Comparison of ENCODE assay signal across 8 cellular contexts in genomic region chr3:187740446-187741399, GRCh38.
A peak's percentile ranks its signal among the peaks of the same experiment; 100 is the strongest.
DNase-seq lines count a peak whose midpoint lies in the region; ATAC-seq lines count a peak whose summit lies in the region.

No MANE protein-coding gene starts in this region.

- H3K27ac ChIP-seq in effector memory CD4-positive, alpha-beta T cell (ENCODE audit: insufficient read depth, low read length, poor library complexity, severe bottlenecking), result peak overlapping the region; percentile 95

- H3K36me3 ChIP-seq in effector memory CD4-positive, alpha-beta T cell (ENCODE audit: control insufficient read depth, insufficient read depth, low read length), result no peaks in the 10 kb centered on the region

- peaks cover 25% of the 10 kb centered on the region for H3K4me1 ChIP-seq in effector memory CD4-positive, alpha-beta T cell (ENCODE audit: control insufficient read depth, insufficient read depth, low read length, poor library complexity, severe bottlenecking)

- DNase-seq in NCI-H2081 (lab: John Stamatoyannopoulos, UW) (peak; percentile 48 to 62), NCI-H2081 treated with DMSO at 0.1 percent for 48 hours (lab: John Stamatoyannopoulos, UW) (no peak), NCI-H446 (lab: John Stamatoyannopoulos, UW) (peak; percentile 72 to 75), medulla oblongata (ENCODE audit: extremely low spot score) (peak; percentile 84)
- peak; percentile 91 for DNase-seq in activated CD8-positive, alpha-beta memory T cell treated with anti-CD3 and anti-CD28 coated beads for 24 hours
- peak; percentile 40 to 54 (median 45) for DNase-seq in effector memory CD4-positive, alpha-beta T cell
- peak; percentile 66 to 71 for DNase-seq in stimulated activated CD4-positive, alpha-beta T cell treated with anti-CD3 and anti-CD28 coated beads, Interleukin-4, amount 100 ng/mL, for 4 hours

- no peaks in the 10 kb centered on the region for H3K9me3 ChIP-seq in effector memory CD4-positive, alpha-beta T cell (ENCODE audit: control insufficient read depth, low read length)

- ATAC-seq in GM18502 (IDR thresholded peaks at IDR 0.05; ENCODE audit: poor library complexity, unreplicated experiment), result no peak

- no peaks in the 10 kb centered on the region for H3K27me3 ChIP-seq in effector memory CD4-positive, alpha-beta T cell (replicated peaks; ENCODE audit: control insufficient read depth, insufficient read depth, low read length, poor library complexity, severe bottlenecking)

- H3K4me3 ChIP-seq in effector memory CD4-positive, alpha-beta T cell (ENCODE audit: insufficient read depth, low read depth, low read length, poor library complexity, severe bottlenecking), result peak overlapping the region; percentile 94
